Comparison of ENCODE assay signal across 1 cellular context in the genomic region with DNA sequence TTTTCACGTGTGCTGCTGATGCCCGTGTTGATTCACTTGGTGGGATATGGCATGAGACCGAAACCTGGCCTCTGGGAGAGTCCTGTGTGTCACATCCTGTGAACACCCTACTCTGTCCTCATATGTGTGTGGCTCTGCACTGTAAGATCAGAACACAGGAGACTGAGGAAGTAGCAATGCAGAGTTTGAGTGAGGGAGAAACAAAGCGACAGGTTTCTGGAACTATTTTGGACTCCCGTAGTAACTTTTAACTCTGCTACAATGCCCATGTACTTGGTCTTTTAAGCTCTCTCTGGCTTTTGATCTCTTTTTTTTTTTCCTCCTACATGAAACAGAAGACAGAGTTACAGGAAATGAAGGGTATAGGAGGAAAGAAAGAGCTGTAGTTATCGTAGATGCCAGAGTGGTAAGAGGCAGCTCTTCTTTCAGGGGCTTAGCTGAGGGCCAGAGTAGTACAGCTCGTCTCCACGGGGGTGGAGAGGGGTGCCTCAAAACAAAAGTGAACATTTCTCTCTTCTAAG.
TF ChIP-seq lines count a peak whose summit lies in the region.

No MANE protein-coding gene starts in this region.

TF ChIP-seq in GM12878, 131 proteins besides CTCF, POLR2A, EP300 and RAD21 (continued from another document and continues in another):
- TF ChIP-seq, protein P1, sequence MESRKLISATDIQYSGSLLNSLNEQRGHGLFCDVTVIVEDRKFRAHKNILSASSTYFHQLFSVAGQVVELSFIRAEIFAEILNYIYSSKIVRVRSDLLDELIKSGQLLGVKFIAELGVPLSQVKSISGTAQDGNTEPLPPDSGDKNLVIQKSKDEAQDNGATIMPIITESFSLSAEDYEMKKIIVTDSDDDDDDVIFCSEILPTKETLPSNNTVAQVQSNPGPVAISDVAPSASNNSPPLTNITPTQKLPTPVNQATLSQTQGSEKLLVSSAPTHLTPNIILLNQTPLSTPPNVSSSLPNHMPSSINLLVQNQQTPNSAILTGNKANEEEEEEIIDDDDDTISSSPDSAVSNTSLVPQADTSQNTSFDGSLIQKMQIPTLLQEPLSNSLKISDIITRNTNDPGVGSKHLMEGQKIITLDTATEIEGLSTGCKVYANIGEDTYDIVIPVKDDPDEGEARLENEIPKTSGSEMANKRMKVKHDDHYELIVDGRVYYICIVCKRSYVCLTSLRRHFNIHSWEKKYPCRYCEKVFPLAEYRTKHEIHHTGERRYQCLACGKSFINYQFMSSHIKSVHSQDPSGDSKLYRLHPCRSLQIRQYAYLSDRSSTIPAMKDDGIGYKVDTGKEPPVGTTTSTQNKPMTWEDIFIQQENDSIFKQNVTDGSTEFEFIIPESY (IDR thresholded peaks at IDR 0.05) = no peak
- TF ChIP-seq RAD51 (IDR thresholded peaks at IDR 0.05) (no peak), ETV6 (conservative IDR thresholded peaks at IDR 0.05 in 1 of 2, IDR thresholded peaks at IDR 0.05 in 1 of 2; ENCODE audit: borderline replicate concordance in 1 of 2, low read depth in 1 of 2) (peak in 1 of 2 experiments; percentile 65; a peak in 1 of 4 replicates), RUNX3 (IDR thresholded peaks at IDR 0.05; ENCODE audit: low read length) (peak; percentile 52), CBX3 (IDR thresholded peaks at IDR 0.05; ENCODE audit: borderline replicate concordance, low read depth) (no peak), JUNB (IDR thresholded peaks at IDR 0.05) (peak; percentile 31; the same call in 1 of the 2 replicates), IRF4 (IDR thresholded peaks at IDR 0.05; ENCODE audit: low read depth, low read length) (peak; percentile 68; the same call in 1 of the 2 replicates), BACH1 (IDR thresholded peaks at IDR 0.05; ENCODE audit: borderline replicate concordance) (no peak), USF2 (IDR thresholded peaks at IDR 0.05; ENCODE audit: borderline replicate concordance, low read depth, low read length) (no peak), ZNF687 (IDR thresholded peaks at IDR 0.05) (0 out of 2 replicates have a peak, but pooled peaks have one; percentile 28), MEF2A (IDR thresholded peaks at IDR 0.05; ENCODE audit: insufficient read depth, low read depth, low read length) (no peak), SMAD1 (IDR thresholded peaks at IDR 0.05; ENCODE audit: low read depth, partially characterized antibody) (no peak), MLLT1 (IDR thresholded peaks at IDR 0.05) (no peak), RCOR1 (conservative IDR thresholded peaks at IDR 0.05; ENCODE audit: low read depth, low read length) (no peak), CUX1 (IDR thresholded peaks at IDR 0.05; ENCODE audit: insufficient replicate concordance, low read depth, low read length) (no peak), PML (IDR thresholded peaks at IDR 0.05; ENCODE audit: low read length) (0 out of 2 replicates have a peak, but pooled peaks have one; percentile 38), TARDBP (IDR thresholded peaks at IDR 0.05; ENCODE audit: borderline replicate concordance) (no peak), POU2F2 (IDR thresholded peaks at IDR 0.05; ENCODE audit: borderline replicate concordance, low read depth, low read length) (peak; percentile 28; the same call in 1 of the 3 replicates), CREB1 (IDR thresholded peaks at IDR 0.05; ENCODE audit: low read depth) (peak; percentile 63; the same call in 1 of the 2 replicates), BRCA1 (IDR thresholded peaks at IDR 0.05; ENCODE audit: low read depth, low read length) (no peak), MTA2 (IDR thresholded peaks at IDR 0.05; ENCODE audit: low read depth) (no peak), MXI1 (IDR thresholded peaks at IDR 0.05; ENCODE audit: low read depth, low read length) (0 out of 2 replicates have a peak, but pooled peaks have one; percentile 12), ZBED1 (IDR thresholded peaks at IDR 0.05; ENCODE audit: borderline replicate concordance) (0 out of 2 replicates have a peak, but pooled peaks have one; percentile 45), ZNF384 (IDR thresholded peaks at IDR 0.05; ENCODE audit: borderline replicate concordance, low read depth, low read length) (no peak)
- TF ChIP-seq, protein P2, sequence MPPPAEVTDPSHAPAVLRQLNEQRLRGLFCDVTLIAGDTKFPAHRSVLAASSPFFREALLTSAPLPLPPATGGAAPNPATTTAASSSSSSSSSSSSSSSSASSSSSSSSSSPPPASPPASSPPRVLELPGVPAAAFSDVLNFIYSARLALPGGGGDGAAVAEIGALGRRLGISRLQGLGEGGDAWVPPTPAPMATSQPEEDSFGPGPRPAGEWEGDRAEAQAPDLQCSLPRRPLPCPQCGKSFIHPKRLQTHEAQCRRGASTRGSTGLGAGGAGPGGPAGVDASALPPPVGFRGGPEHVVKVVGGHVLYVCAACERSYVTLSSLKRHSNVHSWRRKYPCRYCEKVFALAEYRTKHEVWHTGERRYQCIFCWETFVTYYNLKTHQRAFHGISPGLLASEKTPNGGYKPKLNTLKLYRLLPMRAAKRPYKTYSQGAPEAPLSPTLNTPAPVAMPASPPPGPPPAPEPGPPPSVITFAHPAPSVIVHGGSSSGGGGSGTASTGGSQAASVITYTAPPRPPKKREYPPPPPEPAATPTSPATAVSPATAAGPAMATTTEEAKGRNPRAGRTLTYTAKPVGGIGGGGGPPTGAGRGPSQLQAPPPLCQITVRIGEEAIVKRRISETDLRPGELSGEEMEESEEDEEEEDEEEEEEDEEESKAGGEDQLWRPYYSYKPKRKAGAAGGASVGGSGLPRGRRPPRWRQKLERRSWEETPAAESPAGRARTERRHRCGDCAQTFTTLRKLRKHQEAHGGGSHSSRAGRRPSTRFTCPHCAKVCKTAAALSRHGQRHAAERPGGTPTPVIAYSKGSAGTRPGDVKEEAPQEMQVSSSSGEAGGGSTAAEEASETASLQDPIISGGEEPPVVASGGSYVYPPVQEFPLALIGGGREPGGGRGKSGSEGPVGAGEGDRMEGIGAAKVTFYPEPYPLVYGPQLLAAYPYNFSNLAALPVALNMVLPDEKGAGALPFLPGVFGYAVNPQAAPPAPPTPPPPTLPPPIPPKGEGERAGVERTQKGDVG (CRISPR knock-in tag; IDR thresholded peaks at IDR 0.05) = no peak
- TF ChIP-seq, protein P3, sequence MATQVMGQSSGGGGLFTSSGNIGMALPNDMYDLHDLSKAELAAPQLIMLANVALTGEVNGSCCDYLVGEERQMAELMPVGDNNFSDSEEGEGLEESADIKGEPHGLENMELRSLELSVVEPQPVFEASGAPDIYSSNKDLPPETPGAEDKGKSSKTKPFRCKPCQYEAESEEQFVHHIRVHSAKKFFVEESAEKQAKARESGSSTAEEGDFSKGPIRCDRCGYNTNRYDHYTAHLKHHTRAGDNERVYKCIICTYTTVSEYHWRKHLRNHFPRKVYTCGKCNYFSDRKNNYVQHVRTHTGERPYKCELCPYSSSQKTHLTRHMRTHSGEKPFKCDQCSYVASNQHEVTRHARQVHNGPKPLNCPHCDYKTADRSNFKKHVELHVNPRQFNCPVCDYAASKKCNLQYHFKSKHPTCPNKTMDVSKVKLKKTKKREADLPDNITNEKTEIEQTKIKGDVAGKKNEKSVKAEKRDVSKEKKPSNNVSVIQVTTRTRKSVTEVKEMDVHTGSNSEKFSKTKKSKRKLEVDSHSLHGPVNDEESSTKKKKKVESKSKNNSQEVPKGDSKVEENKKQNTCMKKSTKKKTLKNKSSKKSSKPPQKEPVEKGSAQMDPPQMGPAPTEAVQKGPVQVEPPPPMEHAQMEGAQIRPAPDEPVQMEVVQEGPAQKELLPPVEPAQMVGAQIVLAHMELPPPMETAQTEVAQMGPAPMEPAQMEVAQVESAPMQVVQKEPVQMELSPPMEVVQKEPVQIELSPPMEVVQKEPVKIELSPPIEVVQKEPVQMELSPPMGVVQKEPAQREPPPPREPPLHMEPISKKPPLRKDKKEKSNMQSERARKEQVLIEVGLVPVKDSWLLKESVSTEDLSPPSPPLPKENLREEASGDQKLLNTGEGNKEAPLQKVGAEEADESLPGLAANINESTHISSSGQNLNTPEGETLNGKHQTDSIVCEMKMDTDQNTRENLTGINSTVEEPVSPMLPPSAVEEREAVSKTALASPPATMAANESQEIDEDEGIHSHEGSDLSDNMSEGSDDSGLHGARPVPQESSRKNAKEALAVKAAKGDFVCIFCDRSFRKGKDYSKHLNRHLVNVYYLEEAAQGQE (IDR thresholded peaks at IDR 0.05; ENCODE audit: low read depth, low read length) = no peak
- TF ChIP-seq, protein P4, sequence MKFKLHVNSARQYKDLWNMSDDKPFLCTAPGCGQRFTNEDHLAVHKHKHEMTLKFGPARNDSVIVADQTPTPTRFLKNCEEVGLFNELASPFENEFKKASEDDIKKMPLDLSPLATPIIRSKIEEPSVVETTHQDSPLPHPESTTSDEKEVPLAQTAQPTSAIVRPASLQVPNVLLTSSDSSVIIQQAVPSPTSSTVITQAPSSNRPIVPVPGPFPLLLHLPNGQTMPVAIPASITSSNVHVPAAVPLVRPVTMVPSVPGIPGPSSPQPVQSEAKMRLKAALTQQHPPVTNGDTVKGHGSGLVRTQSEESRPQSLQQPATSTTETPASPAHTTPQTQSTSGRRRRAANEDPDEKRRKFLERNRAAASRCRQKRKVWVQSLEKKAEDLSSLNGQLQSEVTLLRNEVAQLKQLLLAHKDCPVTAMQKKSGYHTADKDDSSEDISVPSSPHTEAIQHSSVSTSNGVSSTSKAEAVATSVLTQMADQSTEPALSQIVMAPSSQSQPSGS (IDR thresholded peaks at IDR 0.05; ENCODE audit: low read length) = peak; percentile 64
